1 cellular context compared by ENCODE assay signal in the genomic region with DNA sequence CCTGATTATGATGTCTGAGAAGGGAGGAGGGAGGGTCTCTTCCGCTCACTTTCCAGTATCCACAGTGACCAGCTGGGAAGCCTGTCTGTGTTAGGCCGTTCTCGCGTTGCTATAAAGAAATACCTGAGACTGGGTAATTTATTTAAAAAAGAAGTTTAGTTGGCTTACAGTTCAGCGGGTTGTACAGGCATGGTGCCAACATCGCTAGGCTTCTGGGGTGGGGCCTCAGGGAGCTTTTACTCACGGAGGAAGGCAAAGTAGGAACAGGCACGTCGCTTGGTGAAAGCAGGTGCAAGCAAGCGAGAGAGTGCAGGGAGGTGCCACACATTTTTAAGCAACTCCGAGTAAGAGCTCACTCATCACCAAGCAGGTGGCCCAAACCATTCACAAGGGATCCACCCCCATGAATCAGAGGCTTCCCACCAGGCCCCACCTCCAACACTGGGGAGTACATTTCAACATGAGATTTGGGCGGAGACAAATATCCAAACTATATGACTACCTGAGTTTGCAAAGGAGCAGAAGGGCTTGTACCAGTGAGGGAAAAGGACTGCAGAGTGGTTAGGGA.
TF ChIP-seq lines count a peak whose summit lies in the region.

No MANE protein-coding gene starts in this region.

TF ChIP-seq in H1, 55 proteins besides CTCF, POLR2A, EP300 and RAD21:
- TF ChIP-seq RFX5 (IDR thresholded peaks at IDR 0.05; ENCODE audit: borderline replicate concordance, low read depth, low read length) (no peak), BCL11A (IDR thresholded peaks at IDR 0.05; ENCODE audit: low read depth in 2 of 2, low read length in 2 of 2) (no peak), SRF (IDR thresholded peaks at IDR 0.05; ENCODE audit: low read depth, low read length) (no peak), CBX8 (IDR thresholded peaks at IDR 0.05; ENCODE audit: borderline replicate concordance, low read depth, low read length) (no peak), CEBPB (IDR thresholded peaks at IDR 0.05; ENCODE audit: low read depth, low read length) (no peak), RXRA (IDR thresholded peaks at IDR 0.05; ENCODE audit: insufficient read depth, low read depth, low read length) (no peak), CTBP2 (IDR thresholded peaks at IDR 0.05; ENCODE audit: borderline replicate concordance, insufficient read depth, insufficient read length, low read length) (no peak), EGR1 (IDR thresholded peaks at IDR 0.05; ENCODE audit: borderline replicate concordance, low read depth, low read length) (no peak), SP1 (IDR thresholded peaks at IDR 0.05; ENCODE audit: low read depth, low read length) (no peak), TEAD4 (IDR thresholded peaks at IDR 0.05; ENCODE audit: low read depth, low read length) (no peak), HDAC2 (IDR thresholded peaks at IDR 0.05; ENCODE audit: borderline replicate concordance in 1 of 2, low read depth in 2 of 2, low read length in 2 of 2) (no peak), JUND (IDR thresholded peaks at IDR 0.05; ENCODE audit: low read length) (no peak), SP2 (IDR thresholded peaks at IDR 0.05; ENCODE audit: low read length) (no peak)
- TF ChIP-seq, protein P1, sequence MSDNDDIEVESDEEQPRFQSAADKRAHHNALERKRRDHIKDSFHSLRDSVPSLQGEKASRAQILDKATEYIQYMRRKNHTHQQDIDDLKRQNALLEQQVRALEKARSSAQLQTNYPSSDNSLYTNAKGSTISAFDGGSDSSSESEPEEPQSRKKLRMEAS (IDR thresholded peaks at IDR 0.05): no peak
